In the genomic region with DNA sequence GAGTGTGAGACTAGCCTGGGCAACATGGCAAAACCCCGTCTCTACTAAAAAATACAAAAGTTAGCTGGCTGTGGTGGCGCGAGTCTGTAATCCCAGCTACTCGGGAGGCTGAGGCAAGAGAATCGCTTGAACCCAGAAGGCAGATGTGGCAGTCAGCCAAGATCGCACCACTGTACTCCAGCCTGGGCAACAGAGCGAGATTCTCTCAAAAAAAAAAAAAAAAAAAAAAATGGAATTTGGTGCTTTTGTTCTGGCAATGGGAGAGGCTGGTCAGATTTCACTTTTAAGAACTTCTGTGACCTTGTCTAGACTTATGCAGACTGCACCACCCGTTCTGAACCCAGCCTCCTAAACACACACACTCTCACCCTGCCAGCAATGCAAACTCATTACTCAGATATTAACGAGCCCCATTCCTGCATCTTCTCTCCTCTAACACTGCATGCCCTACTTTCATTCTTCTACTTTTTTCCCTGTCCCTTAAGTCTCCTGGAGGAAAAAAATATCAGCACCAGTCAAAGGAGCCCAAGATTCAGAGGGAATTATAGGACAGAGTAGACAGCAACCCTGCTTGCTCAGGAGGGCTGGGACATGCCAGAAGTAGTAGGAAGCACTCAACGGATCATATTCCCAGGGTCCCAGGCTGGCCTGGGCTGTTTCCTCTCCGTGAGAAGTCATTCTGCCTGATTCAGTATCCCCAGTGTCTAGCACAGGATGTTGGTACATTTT, we compare ENCODE assay signal across 17 cellular contexts. TPM values are rescaled to one million over a fixed set of nuclear protein-coding genes. Genes with fewer than 3 reads are reported as not detected.
A peak's percentile ranks its signal among the peaks of the same experiment; 100 is the strongest.
DNase-seq lines count a peak whose midpoint lies in the region; ATAC-seq and TF ChIP-seq lines count a peak whose summit lies in the region.
"Had no signal": no experiment of that assay in that cellular context is flagged by ENCODE, and none has a peak within 500 bp of the region (broad histone marks: within the 10 kb centered on the region; RNA-seq: fewer than 3 reads in every experiment).

No MANE protein-coding gene starts in this region.

- no peak overlapping the region for H2BK15ac ChIP-seq in mesenchymal stem cell (ENCODE audit: low read depth, poor library complexity, severe bottlenecking)

- intact Hi-C loops in heart left ventricle (cut with DNase I): no loop called here
- intact Hi-C loops in heart right ventricle (cut with DNase I): no loop called here
- intact Hi-C loops in dorsolateral prefrontal cortex (cut with DNase I): loop anchor here in 1 of 2 donors (5.0 kb wide), 1 partner anchor 33 kb away; no protein-coding TSS in a partner anchor
- intact Hi-C loops in uterus (cut with DNase I; ENCODE audit: low total_unique reads): no loop called here

- H3K9me3 ChIP-seq in heart left ventricle (no peaks in the 10 kb centered on the region), heart right ventricle (no peaks in the 10 kb centered on the region), mesenchymal stem cell (ENCODE audit: control insufficient read depth, low read length) (no peaks in the 10 kb centered on the region), uterus (no peaks in the 10 kb centered on the region)
- H3K9me3 ChIP-seq: Peyer's patch, sigmoid colon, testis had no signal

- peak overlapping the region in 1 of 2 experiments; percentile 49 for H2BK12ac ChIP-seq in mesenchymal stem cell (ENCODE audit: low read length in 2 of 2)

- H3K18ac ChIP-seq in mesenchymal stem cell (ENCODE audit: low read depth in 1 of 2, low read length in 2 of 2): no peak overlapping the region

- no peak overlapping the region for H2BK120ac ChIP-seq in mesenchymal stem cell (ENCODE audit: low read depth, low read length)

- no peak overlapping the region for H3K4me2 ChIP-seq in mesenchymal stem cell (ENCODE audit: low read length, poor library complexity, severe bottlenecking)

- H3K79me1 ChIP-seq in mesenchymal stem cell (replicated peaks; ENCODE audit: low read length, poor library complexity, severe bottlenecking): peaks cover 25% of the 10 kb centered on the region

- DNase-seq in heart left ventricle (no peak), heart right ventricle (no peak), dorsolateral prefrontal cortex (no peak), mesenchymal stem cell (peak; percentile 84), uterus (no peak), SK-N-DZ (ENCODE audit: low spot score) (no peak), ecto neural progenitor cell (ENCODE audit: low spot score) (no peak)
- DNase-seq: 8988T; activated CD4-positive, alpha-beta T cell treated with anti-CD3 and anti-CD28 coated beads, Interleukin-2, amount 50 U/mL, for 1 hour; naive B cell; NCI-H446 treated with DMSO at 0.1 percent for 48 hours; Peyer's patch; sigmoid colon; T-helper 1 cell; testis had no signal

- no peak overlapping the region for H3K9ac ChIP-seq in mesenchymal stem cell (ENCODE audit: low read length)

- H2BK5ac ChIP-seq in mesenchymal stem cell (ENCODE audit: low read depth, low read length, poor library complexity, severe bottlenecking): no peak overlapping the region

- H4K8ac ChIP-seq in mesenchymal stem cell (ENCODE audit: low read length): no peak overlapping the region

- no peak overlapping the region for H3K14ac ChIP-seq in mesenchymal stem cell (ENCODE audit: low read length in 2 of 2)

- ATAC-seq in heart left ventricle (no peak), heart right ventricle (no peak), GM19467 (IDR thresholded peaks at IDR 0.05; ENCODE audit: unreplicated experiment) (no peak)

- H3K27me3 ChIP-seq in heart left ventricle (no peaks in the 10 kb centered on the region), heart right ventricle (peaks cover 0 to 12% (median 0%) of the 10 kb centered on the region in 7 donors), dorsolateral prefrontal cortex (no peaks in the 10 kb centered on the region), mesenchymal stem cell (ENCODE audit: control insufficient read depth in 1 of 2, insufficient read depth in 1 of 2, low read length in 2 of 2) (no peaks in the 10 kb centered on the region), uterus (no peaks in the 10 kb centered on the region)
- H3K27me3 ChIP-seq: Peyer's patch, sigmoid colon, testis had no signal

- H3K4me3 ChIP-seq in heart left ventricle (peak overlapping the region in 5 of 12 donors; percentile 3 to 91 (median 10)), heart right ventricle (peak overlapping the region in 4 of 10 donors; percentile 2 to 88 (median 50)), dorsolateral prefrontal cortex (no peak overlapping the region), mesenchymal stem cell (ENCODE audit: insufficient read depth in 1 of 2, low read depth in 1 of 2, low read length in 2 of 2) (peak overlapping the region in 1 of 2 experiments; percentile 20), uterus (no peak overlapping the region)
- H3K4me3 ChIP-seq: Peyer's patch, sigmoid colon, testis had no signal

- H3K4ac ChIP-seq in mesenchymal stem cell (ENCODE audit: low read depth in 1 of 2, low read length in 2 of 2): no peak overlapping the region

- no peak overlapping the region for H2AFZ ChIP-seq in mesenchymal stem cell (ENCODE audit: low read depth, low read length)

- H3K4me1 ChIP-seq in heart left ventricle (peaks cover 0 to 69% (median 35%) of the 10 kb centered on the region in 12 donors), heart right ventricle (peaks cover 3 to 73% (median 38%) of the 10 kb centered on the region in 9 donors), mesenchymal stem cell (ENCODE audit: control insufficient read depth, insufficient read depth, low read depth, low read length) (peaks cover 17% of the 10 kb centered on the region), uterus (no peaks in the 10 kb centered on the region)

- TF ChIP-seq POLR2A in heart left ventricle (IDR thresholded peaks at IDR 0.05) (no peak), uterus (IDR thresholded peaks at IDR 0.05) (no peak)

- H3K27ac ChIP-seq in heart left ventricle (peak overlapping the region in 9 of 12 donors; percentile 0 to 46 (median 22)), heart right ventricle (peak overlapping the region in 5 of 10 donors; percentile 36 to 89 (median 43)), dorsolateral prefrontal cortex (peak overlapping the region in 45 of 59 donors; percentile 4 to 96 (median 63)), mesenchymal stem cell (ENCODE audit: low read length, poor library complexity, severe bottlenecking) (no peak overlapping the region), uterus (peak overlapping the region; percentile 30 to 48)
- H3K27ac ChIP-seq: HL-60 had no signal

- H2AK5ac ChIP-seq in mesenchymal stem cell (ENCODE audit: low read length, severe bottlenecking): no peak overlapping the region

- TF ChIP-seq CTCF in heart left ventricle (IDR thresholded peaks at IDR 0.05) (no peak), heart right ventricle (IDR thresholded peaks at IDR 0.05) (no peak), dorsolateral prefrontal cortex (IDR thresholded peaks at IDR 0.05 in 54 of 56, conservative IDR thresholded peaks at IDR 0.05 in 2 of 56; ENCODE audit: low read depth in 1 of 56, partially characterized antibody in 56 of 56) (no peak), uterus (IDR thresholded peaks at IDR 0.05) (no peak)

- no peak overlapping the region for H4K91ac ChIP-seq in mesenchymal stem cell (ENCODE audit: low read length)

- H3K36me3 ChIP-seq in heart left ventricle (peaks cover 0 to 21% (median 13%) of the 10 kb centered on the region in 9 donors), heart right ventricle (peaks cover 0 to 18% (median 0%) of the 10 kb centered on the region in 9 donors), mesenchymal stem cell (ENCODE audit: control insufficient read depth in 1 of 2, insufficient read depth in 2 of 2, low read depth in 1 of 2, low read length in 2 of 2) (peaks cover 15 to 18% of the 10 kb centered on the region in 2 experiments), uterus (no peaks in the 10 kb centered on the region)

- no peak overlapping the region for H3K23ac ChIP-seq in mesenchymal stem cell (ENCODE audit: low read length in 2 of 2)

- WGBS in heart left ventricle, 4 donors: 65 to 82% (median 72%) methylated on average over 11 of the region's 11 CpGs
- 72 to 80% methylated on average over 11 of the region's 11 CpGs for WGBS in heart right ventricle, 2 donors
- WGBS in mesenchymal stem cell: 74% methylated on average over 10 of the region's 11 CpGs

RNA-seq across cellular contexts. Expression of a gene that starts 4.4 kb away (rescaled TPM):
- total RNA-seq in heart left ventricle (10 to 100 TPM; 16.4 to 40.3 (median 25.4) TPM), heart right ventricle (10 to 100 TPM; 15.9 to 40.0 (median 20.9) TPM), dorsolateral prefrontal cortex (10 to 100 TPM; 17.5 to 42.3 (median 25.3) TPM), uterus (10 to 100 TPM; 10.2 to 58.9 (median 20.3) TPM)
- polyA plus RNA-seq in heart left ventricle (10 to 100 TPM; 18.6 to 28.0 TPM), heart right ventricle (10 to 100 TPM; 17.4 to 22.8 TPM)
- 10.7 TPM for polyA plus RNA-seq in mesenchymal stem cell (2013, experiment 1 of 2)
- 10.4 TPM for polyA plus RNA-seq in mesenchymal stem cell (2013, experiment 2 of 2)
- 9.2 and 9.9 TPM in 2 replicates for polyA plus RNA-seq in SK-N-DZ (2014; cell fraction: cytosol; rRNA removed)
- polyA plus RNA-seq in SK-N-DZ (2014; cell fraction: nucleus; rRNA removed): 3.9 and 6.2 TPM in 2 replicates
